ENCODE assay signal across 13 cellular contexts in genomic region chr1:7886346-7886745, GRCh38. TPM values are rescaled to one million over a fixed set of nuclear protein-coding genes. Genes with fewer than 3 reads are reported as not detected.
DNase-seq lines count a peak whose midpoint lies in the region; ATAC-seq and TF ChIP-seq lines count a peak whose summit lies in the region.
"Had no signal": no experiment of that assay in that cellular context is flagged by ENCODE, and none has a peak within 500 bp of the region (broad histone marks: within the 10 kb centered on the region; RNA-seq: fewer than 3 reads in every experiment).

No MANE protein-coding gene starts in this region.

- H3K4me3 ChIP-seq in fibroblast of pulmonary artery (replicated peaks; ENCODE audit: low read depth, low read length): no peak overlapping the region
- H3K4me3 ChIP-seq in thoracic aorta: peak overlapping the region; percentile 59
- H3K4me3 ChIP-seq in tibial artery: no peak overlapping the region

- no peak for ATAC-seq in thoracic aorta (ENCODE audit: insufficient number of reproducible peaks, low FRiP score, low read depth)
- ATAC-seq in GM21390 (IDR thresholded peaks at IDR 0.05; ENCODE audit: unreplicated experiment): no peak
- ATAC-seq: activated T-cell treated with anti-CD3 and anti-CD28 coated beads, Interleukin-2, amount 50 U/mL, for 4 hours had no signal

- intact Hi-C loops in tibial artery (cut with DNase I; ENCODE audit: low total_unique reads): no loop called here

- H3K36me3 ChIP-seq in thoracic aorta (no peaks in the 10 kb centered on the region), tibial artery (no peaks in the 10 kb centered on the region)

- DNase-seq in NCI-H2227 (lab: John Stamatoyannopoulos, UW; ENCODE audit: unreplicated experiment) (peak; percentile 20), NCI-H2227 treated with DMSO at 0.1 percent for 48 hours (lab: John Stamatoyannopoulos, UW) (no peak), RPMI7951 (ENCODE audit: low read depth) (peak; percentile 57), fibroblast of pulmonary artery (ENCODE audit: low read depth) (peak; percentile 19), thoracic aorta (ENCODE audit: low spot score) (no peak), SK-N-DZ (ENCODE audit: low spot score) (no peak), tibial artery (no peak)
- DNase-seq: activated T-cell treated with anti-CD3 and anti-CD28 coated beads, Interleukin-2, amount 50 U/mL, for 4 hours; GF-D8; GOT3; Karpas-422; retina had no signal

- H3K9me3 ChIP-seq in thoracic aorta (no peaks in the 10 kb centered on the region), tibial artery (no peaks in the 10 kb centered on the region)

- no peak for TF ChIP-seq CTCF in fibroblast of pulmonary artery (IDR thresholded peaks at IDR 0.05; ENCODE audit: low read length, missing control alignments)
- no peak for TF ChIP-seq CTCF in thoracic aorta (IDR thresholded peaks at IDR 0.05)
- no peak for TF ChIP-seq CTCF in tibial artery (IDR thresholded peaks at IDR 0.05)

- H3K4me1 ChIP-seq in thoracic aorta (ENCODE audit: control insufficient read depth in 1 of 2, low read depth in 2 of 2) (peaks cover 0 to 9% of the 10 kb centered on the region in 2 donors), tibial artery (no peaks in the 10 kb centered on the region)

- H3K27ac ChIP-seq in thoracic aorta (no peak overlapping the region), tibial artery (no peak overlapping the region)

- H3K27me3 ChIP-seq in thoracic aorta (replicated peaks; ENCODE audit: insufficient read depth) (no peaks in the 10 kb centered on the region), tibial artery (peaks cover 0 to 29% of the 10 kb centered on the region in 2 donors)

RNA-seq across cellular contexts. Expression of gene UTS2, which starts 33.5 kb away (rescaled TPM):
- 0.10 TPM in 1 of 2 replicates, not detected in the other for total RNA-seq in RPMI7951 (2014; rRNA removed; shearing (Covaris generic))
- total RNA-seq in thoracic aorta: not detected
- polyA plus RNA-seq in SK-N-DZ (2014; cell fraction: cytosol; rRNA removed): not detected in 2 replicates
- polyA plus RNA-seq in SK-N-DZ (2014; cell fraction: nucleus; rRNA removed): not detected in 2 replicates

RNA-seq across cellular contexts. Expression of gene TNFRSF9, which starts 54.3 kb away (rescaled TPM):
- total RNA-seq in RPMI7951 (2014; rRNA removed; shearing (Covaris generic)): 4.1 and 4.2 TPM in 2 replicates
- total RNA-seq in thoracic aorta: not detected
- polyA plus RNA-seq in SK-N-DZ (2014; cell fraction: cytosol; rRNA removed): 0.05 TPM in 1 of 2 replicates, not detected in the other
- 0.37 TPM in 1 of 2 replicates, not detected in the other for polyA plus RNA-seq in SK-N-DZ (2014; cell fraction: nucleus; rRNA removed)

Comparison
In these comparisons a context has a peak if more than half of its experiments do, and no peak if none do; other contexts are left out.
1. DNase-seq: peak in NCI-H2227 (single experiment), RPMI7951 (single experiment) and fibroblast of pulmonary artery (single experiment); none in NCI-H2227 treated with DMSO at 0.1 percent for 48 hours (single experiment), thoracic aorta (single experiment), SK-N-DZ (single experiment) and tibial artery (0 of 2).